In genomic region chr9:70701163-70701562, GRCh38 we compare ENCODE assay signal across 20 cellular contexts.
DNase-seq lines count a peak whose midpoint lies in the region; ATAC-seq, FAIRE-seq and TF ChIP-seq lines count a peak whose summit lies in the region.
"Had no signal": no experiment of that assay in that cellular context is flagged by ENCODE, and none has a peak within 500 bp of the region (broad histone marks: within the 10 kb centered on the region; RNA-seq: fewer than 3 reads in every experiment).

No MANE protein-coding gene starts in this region.

- no peak overlapping the region for H3K4me2 ChIP-seq in GM12878 (ENCODE audit: control insufficient read depth, insufficient read depth)
- no peak overlapping the region for H3K4me2 ChIP-seq in neural cell (ENCODE audit: low read length)

- no peak overlapping the region for H3K27ac ChIP-seq in GM12878 (ENCODE audit: control insufficient read depth, insufficient read depth)
- H3K27ac ChIP-seq in neural cell (ENCODE audit: low read length), result no peak overlapping the region
- H3K27ac ChIP-seq: GM23248, SK-N-MC had no signal

- SMC1A ChIA-PET in GM12878 (lab: Charles Lee; ENCODE audit: uncharacterized antibody, unreplicated experiment), result no interaction called here

- no peaks in the 10 kb centered on the region for H3K9me3 ChIP-seq in GM12878 (replicated peaks; ENCODE audit: control insufficient read depth, insufficient read depth, low read length)
- no peaks in the 10 kb centered on the region for H3K9me3 ChIP-seq in neural cell (ENCODE audit: low read length)
- H3K9me3 ChIP-seq: HAP-1 had no signal

- H2AFZ ChIP-seq in GM12878 (ENCODE audit: control insufficient read depth, low read depth, low read length) (no peak overlapping the region), neural cell (ENCODE audit: low read depth, low read length) (no peak overlapping the region)
- H2AFZ ChIP-seq: GM23248 had no signal

- no peak for ATAC-seq in GM12878
- ATAC-seq in HG02840 (IDR thresholded peaks at IDR 0.05; ENCODE audit: low FRiP score, unreplicated experiment), result no peak

- TF ChIP-seq EP300 in GM12878 (IDR thresholded peaks at IDR 0.05; ENCODE audit: borderline replicate concordance in 1 of 2, control insufficient read depth in 1 of 2, low read depth in 2 of 2, low read length in 2 of 2), result no peak
- TF ChIP-seq EP300 in neural cell (conservative IDR thresholded peaks at IDR 0.05; ENCODE audit: poor library complexity, severe bottlenecking), result no peak

- no peak for TF ChIP-seq POLR2A in GM12878 (IDR thresholded peaks at IDR 0.05; ENCODE audit: low read depth, low read length)

- H3K27me3 ChIP-seq in GM12878 (replicated peaks in 1 of 2; ENCODE audit: control insufficient read depth in 2 of 2, insufficient read depth in 2 of 2, low read length in 1 of 2) (no peaks in the 10 kb centered on the region), neural cell (ENCODE audit: insufficient read depth, low read depth, low read length) (no peaks in the 10 kb centered on the region)

- H3K4me3 ChIP-seq in GM12878 (no peak overlapping the region), neural cell (ENCODE audit: low read length) (no peak overlapping the region)
- H3K4me3 ChIP-seq: GM23248, HAP-1, SK-N-MC had no signal

- no peaks in the 10 kb centered on the region for H3K4me1 ChIP-seq in GM12878 (ENCODE audit: control insufficient read depth, insufficient read depth, low read length)

- no peaks in the 10 kb centered on the region for H3K9me2 ChIP-seq in neural cell (ENCODE audit: insufficient read depth, low read length)

- H3K9ac ChIP-seq in GM12878 (ENCODE audit: control insufficient read depth, insufficient read depth, low read length) (no peak overlapping the region), neural cell (ENCODE audit: low read length) (no peak overlapping the region)
- H3K9ac ChIP-seq: GM23248 had no signal

- H4K20me1 ChIP-seq in GM12878 (ENCODE audit: control insufficient read depth, insufficient read depth) (no peaks in the 10 kb centered on the region), neural cell (ENCODE audit: insufficient read depth) (no peaks in the 10 kb centered on the region)

- intact Hi-C loops in GM12878 (cut with micrococcal nuclease; ENCODE audit: unreplicated experiment), result no loop called here

- CTCF ChIA-PET in GM12878 (lab: Yijun Ruan, JAX), result no interaction called here

- DNase-seq in LHCN-M2 (ENCODE audit: low read depth) (peak; percentile 59), NCI-H2227 (lab: John Stamatoyannopoulos, UW; ENCODE audit: unreplicated experiment) (peak; percentile 57), GM12878 (ENCODE audit: low read depth, low spot score) (no peak), NCI-H2171 (lab: John Stamatoyannopoulos, UW) (no peak)
- DNase-seq in stimulated activated CD4-positive, alpha-beta T cell treated with anti-CD3 and anti-CD28 coated beads, Interleukin-4, amount 100 ng/mL, for 24 hours, result no peak
- DNase-seq: CD4-positive, CD25-positive, alpha-beta regulatory T cell; GM23248; KG1; NCI-H1092 treated with DMSO at 0.1 percent for 48 hours; NCI-H1436 treated with DMSO at 0.1 percent for 48 hours; NCI-H2029; NCI-H2171 treated with DMSO at 0.1 percent for 48 hours; NCI-H446 treated with DMSO at 0.1 percent for 48 hours; NCI-H526 treated with DMSO at 0.1 percent for 48 hours; SHP77 treated with DMSO at 0.1 percent for 48 hours had no signal

- no peaks in the 10 kb centered on the region for H3K36me3 ChIP-seq in GM12878 (ENCODE audit: control insufficient read depth in 2 of 2, insufficient read depth in 2 of 2, low read length in 1 of 2)
- no peaks in the 10 kb centered on the region for H3K36me3 ChIP-seq in neural cell (ENCODE audit: insufficient read depth, low read length)
- H3K36me3 ChIP-seq: HAP-1 had no signal

- TF ChIP-seq RAD21 in GM12878 (IDR thresholded peaks at IDR 0.05; ENCODE audit: insufficient read depth, low read depth, low read length), result no peak
- no peak for TF ChIP-seq RAD21 in neural cell (conservative IDR thresholded peaks at IDR 0.05)

- POLR2A ChIA-PET in GM12878 (lab: Charles Lee), result no interaction called here

- in situ Hi-C loops in GM12878 (cut with MboI), result no loop called here

- no peak for TF ChIP-seq CTCF in GM12878 (IDR thresholded peaks at IDR 0.05 in 2 of 3, conservative IDR thresholded peaks at IDR 0.05 in 1 of 3; ENCODE audit: control insufficient read depth in 2 of 3, extremely low read depth in 1 of 3, insufficient read depth in 1 of 3, low read depth in 3 of 3, low read length in 3 of 3)
- TF ChIP-seq CTCF in neural cell (IDR thresholded peaks at IDR 0.05; ENCODE audit: poor library complexity, severe bottlenecking), result no peak

- 24% methylated on average over 6 of the region's 6 CpGs for WGBS in GM12878 (ENCODE audit: insufficient coverage, insufficient replicate concordance, low lambda C conversion rate, missing lambda C conversion rate)

- H3K79me2 ChIP-seq in GM12878 (ENCODE audit: control insufficient read depth, insufficient read depth, low read length) (no peaks in the 10 kb centered on the region), neural cell (replicated peaks; ENCODE audit: insufficient read depth, low read length) (no peaks in the 10 kb centered on the region)

- RAD21 ChIA-PET in GM12878 (lab: Charles Lee; ENCODE audit: unreplicated experiment), result no interaction called here

- no peaks in the 10 kb centered on the region for H3F3A ChIP-seq in neural cell (ENCODE audit: insufficient read depth, low read length, poor library complexity, severe bottlenecking)

- no TSS peak for BruUV-seq in GM12878 (replicated peaks; lab: Mats Ljungman, UMichigan)

- peak; percentile 13 for FAIRE-seq in GM12878 (lab: Jason Lieb, UNC)
- FAIRE-seq: HTR-8/SVneo had no signal

TF ChIP-seq in GM12878, 131 proteins besides CTCF, POLR2A, EP300 and RAD21:
- TF ChIP-seq CBFB (IDR thresholded peaks at IDR 0.05; ENCODE audit: low read depth) (no peak), FOS (IDR thresholded peaks at IDR 0.05; ENCODE audit: borderline replicate concordance, extremely low read depth, insufficient read length) (no peak), RBBP5 (conservative IDR thresholded peaks at IDR 0.05) (no peak), SMAD1 (IDR thresholded peaks at IDR 0.05; ENCODE audit: low read depth, partially characterized antibody) (no peak), EZH2 (IDR thresholded peaks at IDR 0.05; ENCODE audit: borderline replicate concordance, control insufficient read depth, low read depth, low read length) (no peak), NR2C1 (IDR thresholded peaks at IDR 0.05) (no peak), MEF2A (IDR thresholded peaks at IDR 0.05; ENCODE audit: insufficient read depth, low read depth, low read length) (no peak), CHD1 (IDR thresholded peaks at IDR 0.05; ENCODE audit: low read depth, low read length) (no peak), RAD51 (IDR thresholded peaks at IDR 0.05) (no peak), SMC3 (IDR thresholded peaks at IDR 0.05; ENCODE audit: borderline replicate concordance, low read length) (no peak)

TF ChIP-seq in neural cell, 6 proteins besides CTCF, POLR2A, EP300 and RAD21:
- TF ChIP-seq TAF1 (IDR thresholded peaks at IDR 0.05; ENCODE audit: low read depth), result no peak
- no peak for TF ChIP-seq EZH2 (IDR thresholded peaks at IDR 0.05; ENCODE audit: borderline replicate concordance, insufficient read depth, low read length, poor library complexity, severe bottlenecking)
- TF ChIP-seq POLR2AphosphoS5 (IDR thresholded peaks at IDR 0.05), result peak; percentile 46

Comparison
In these comparisons a context has a peak if more than half of its experiments do, and no peak if none do; other contexts are left out.
1. DNase-seq: peak in LHCN-M2 (single experiment) and NCI-H2227 (single experiment); none in GM12878 (single experiment), NCI-H2171 (single experiment) and stimulated activated CD4-positive, alpha-beta T cell treated with anti-CD3 and anti-CD28 coated beads, Interleukin-4, amount 100 ng/mL, for 24 hours (single experiment).